Comparison of ENCODE assay signal across 1 cellular context in the genomic region with DNA sequence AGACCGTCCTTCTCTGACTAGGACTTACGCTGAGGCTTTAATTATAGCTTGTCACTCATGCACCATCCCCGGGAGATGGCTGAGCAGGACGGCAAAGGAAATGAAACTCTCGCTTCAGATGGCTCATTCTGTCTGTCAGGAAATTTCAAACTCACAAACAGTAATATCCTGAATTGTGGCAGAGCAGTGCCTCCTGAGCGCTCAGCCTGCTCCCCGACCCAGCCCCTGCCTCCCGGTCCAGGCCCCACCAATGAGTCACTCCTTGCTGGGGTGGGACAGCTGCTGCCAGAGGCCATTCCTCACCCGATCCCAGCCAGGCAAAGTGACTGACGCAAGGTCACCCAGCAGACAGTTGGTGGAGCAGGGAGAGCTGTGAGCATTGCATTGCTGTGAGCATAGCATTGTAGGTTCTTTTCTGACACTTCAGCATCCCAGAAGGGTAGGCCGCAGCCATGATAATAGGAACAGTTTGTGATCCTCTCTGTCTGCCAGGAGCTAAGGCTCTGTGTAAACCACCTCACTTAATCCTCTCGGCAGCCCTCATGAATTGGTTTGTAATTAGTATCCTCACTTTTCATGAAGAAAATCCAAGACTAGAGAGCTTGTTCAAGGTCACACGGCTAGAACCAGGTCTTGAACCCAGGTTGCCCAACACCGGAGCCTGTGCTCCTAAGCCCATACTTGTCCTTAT.
A peak's percentile ranks its signal among the peaks of the same experiment; 100 is the strongest.
TF ChIP-seq lines count a peak whose summit lies in the region.

No MANE protein-coding gene starts in this region.

TF ChIP-seq in K562, 482 proteins besides CTCF, POLR2A, EP300 and RAD21 (continued from another document):
- no peak for TF ChIP-seq ZNF407 (IDR thresholded peaks at IDR 0.05; ENCODE audit: low read depth)
- TF ChIP-seq, protein P1, sequence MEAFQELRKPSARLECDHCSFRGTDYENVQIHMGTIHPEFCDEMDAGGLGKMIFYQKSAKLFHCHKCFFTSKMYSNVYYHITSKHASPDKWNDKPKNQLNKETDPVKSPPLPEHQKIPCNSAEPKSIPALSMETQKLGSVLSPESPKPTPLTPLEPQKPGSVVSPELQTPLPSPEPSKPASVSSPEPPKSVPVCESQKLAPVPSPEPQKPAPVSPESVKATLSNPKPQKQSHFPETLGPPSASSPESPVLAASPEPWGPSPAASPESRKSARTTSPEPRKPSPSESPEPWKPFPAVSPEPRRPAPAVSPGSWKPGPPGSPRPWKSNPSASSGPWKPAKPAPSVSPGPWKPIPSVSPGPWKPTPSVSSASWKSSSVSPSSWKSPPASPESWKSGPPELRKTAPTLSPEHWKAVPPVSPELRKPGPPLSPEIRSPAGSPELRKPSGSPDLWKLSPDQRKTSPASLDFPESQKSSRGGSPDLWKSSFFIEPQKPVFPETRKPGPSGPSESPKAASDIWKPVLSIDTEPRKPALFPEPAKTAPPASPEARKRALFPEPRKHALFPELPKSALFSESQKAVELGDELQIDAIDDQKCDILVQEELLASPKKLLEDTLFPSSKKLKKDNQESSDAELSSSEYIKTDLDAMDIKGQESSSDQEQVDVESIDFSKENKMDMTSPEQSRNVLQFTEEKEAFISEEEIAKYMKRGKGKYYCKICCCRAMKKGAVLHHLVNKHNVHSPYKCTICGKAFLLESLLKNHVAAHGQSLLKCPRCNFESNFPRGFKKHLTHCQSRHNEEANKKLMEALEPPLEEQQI (IDR thresholded peaks at IDR 0.05) = no peak
- no peak for TF ChIP-seq OTX1 (CRISPR knock-in tag; IDR thresholded peaks at IDR 0.05)
- no peak for TF ChIP-seq RFX1 (IDR thresholded peaks at IDR 0.05)
- no peak for TF ChIP-seq ZNF274 (IDR thresholded peaks at IDR 0.05; ENCODE audit: borderline replicate concordance, low read depth, low read length)
- no peak for TF ChIP-seq ZMIZ1 (IDR thresholded peaks at IDR 0.05; ENCODE audit: low read depth in 2 of 2, low read length in 2 of 2)
- no peak for TF ChIP-seq HNRNPLL (IDR thresholded peaks at IDR 0.05; ENCODE audit: low read depth, low read length, poor library complexity, severe bottlenecking)
- 0 out of 2 replicates have a peak, but pooled peaks have one; percentile 4 for TF ChIP-seq PKNOX1 (IDR thresholded peaks at IDR 0.05)
- TF ChIP-seq KDM1A (IDR thresholded peaks at IDR 0.05) = no peak
- TF ChIP-seq JUND (IDR thresholded peaks at IDR 0.05; ENCODE audit: borderline replicate concordance, low read depth, low read length) = peak; percentile 31; the same call in 1 of the 2 replicates
- no peak for TF ChIP-seq JUND (tag; IDR thresholded peaks at IDR 0.05; ENCODE audit: borderline replicate concordance, low read depth, low read length)
